In genomic region chr2:100562613-100563406, GRCh38 we compare ENCODE assay signal across 7 cellular contexts. TPM values are rescaled to one million over a fixed set of nuclear protein-coding genes. Genes with fewer than 3 reads are reported as not detected.
A peak's percentile ranks its signal among the peaks of the same experiment; 100 is the strongest.
DNase-seq lines count a peak whose midpoint lies in the region; ATAC-seq and TF ChIP-seq lines count a peak whose summit lies in the region.

Gene PDCL3, plus strand, starts transcription at chr2:100562993. Its CDS starts 75 bp downstream, at chr2:100563068.

- peak; percentile 16 for TF ChIP-seq CTCF in hepatocyte (IDR thresholded peaks at IDR 0.05; ENCODE audit: poor library complexity)

- peaks cover 10% of the 10 kb centered on the region for H3K4me1 ChIP-seq in hepatocyte (ENCODE audit: insufficient read depth)

- no peaks in the 10 kb centered on the region for H4K20me1 ChIP-seq in hepatocyte (ENCODE audit: insufficient read depth, poor library complexity, severe bottlenecking)

- H3K9me3 ChIP-seq in hepatocyte (ENCODE audit: low read depth) = no peaks in the 10 kb centered on the region

- no peaks in the 10 kb centered on the region for H3K36me3 ChIP-seq in hepatocyte (replicated peaks; ENCODE audit: insufficient read depth, low read depth)

- peak within 1 kb of the TSS; percentile 84 for H2AFZ ChIP-seq in hepatocyte

- peak within 1 kb of the TSS; percentile 91 for H3K27ac ChIP-seq in hepatocyte

- DNase-seq in NCI-H2081 (lab: John Stamatoyannopoulos, UW) (peak; percentile 93 to 96), T1000 (lab: John Stamatoyannopoulos, UW) (peak; percentile 92), astrocyte of the hippocampus (ENCODE audit: low read depth, low spot score) (peak; percentile 99), hepatocyte (ENCODE audit: low spot score) (peak; percentile 98), renal cortical epithelial cell (ENCODE audit: low read depth) (peak; percentile 99)

- peak within 1 kb of the TSS; percentile 65 for H3K4me3 ChIP-seq in hepatocyte

- H3K4me2 ChIP-seq in hepatocyte = peak within 1 kb of the TSS; percentile 88

- peaks cover 20% of the 10 kb centered on the region for H3K79me2 ChIP-seq in hepatocyte

- H3K27me3 ChIP-seq in hepatocyte = no peaks in the 10 kb centered on the region

- WGBS in hepatocyte (ENCODE audit: low lambda C conversion rate, missing lambda C conversion rate) = under 1% methylated on average over 52 of the region's 62 CpGs

- H3K9me2 ChIP-seq in hepatocyte (replicated peaks; ENCODE audit: insufficient read depth) = no peaks in the 10 kb centered on the region

- ATAC-seq in GM18508 (IDR thresholded peaks at IDR 0.05; ENCODE audit: insufficient read depth, unreplicated experiment) (peak; percentile 94), HG03025 (IDR thresholded peaks at IDR 0.05; ENCODE audit: low FRiP score, unreplicated experiment) (peak; percentile 93)

RNA-seq across cellular contexts. Expression of gene PDCL3, which starts in this region (rescaled TPM):
- 15.7 and 16.5 TPM in 2 replicates for total RNA-seq in hepatocyte
- polyA plus RNA-seq in hepatocyte = 32.8 and 33.5 TPM in 2 replicates
- 20.5 and 20.6 TPM in 2 replicates for total RNA-seq in renal cortical epithelial cell

Comparison
In these comparisons a context has a peak if more than half of its experiments do, and no peak if none do; other contexts are left out.
1. Peak in every context shown above with its lines: DNase-seq, ATAC-seq, H3K4me3 ChIP-seq and H3K27ac ChIP-seq.